In genomic region chr18:68735498-68736343, GRCh38 we compare ENCODE assay signal across 8 cellular contexts. TPM values are rescaled to one million over a fixed set of nuclear protein-coding genes. Genes with fewer than 3 reads are reported as not detected.
DNase-seq lines count a peak whose midpoint lies in the region; ATAC-seq and TF ChIP-seq lines count a peak whose summit lies in the region.

No MANE protein-coding gene starts in this region.

- peak; percentile 93 for TF ChIP-seq CTCF in Loucy (conservative IDR thresholded peaks at IDR 0.05; ENCODE audit: low read length)

- H3K9me2 ChIP-seq in Loucy (replicated peaks; ENCODE audit: low read depth, low read length): no peaks in the 10 kb centered on the region

- H4K20me1 ChIP-seq in Loucy (ENCODE audit: insufficient read depth, low read length, poor library complexity, severe bottlenecking): no peaks in the 10 kb centered on the region

- no peaks in the 10 kb centered on the region for H3F3A ChIP-seq in Loucy (ENCODE audit: low read depth)

- no peaks in the 10 kb centered on the region for H3K79me2 ChIP-seq in Loucy (ENCODE audit: insufficient read depth, low read length)

- CTCF ChIA-PET in HEK293T (lab: Yijun Ruan, JAX): no interaction called here

- H3K9me3 Mint-ChIP-seq in stimulated activated naive CD8-positive, alpha-beta T cell treated with anti-CD3 and anti-CD28 coated beads, Interleukin-15, amount 100 ng/mL, for 72 hours: no peaks in the 10 kb centered on the region

- DNase-seq in stimulated activated naive CD8-positive, alpha-beta T cell treated with anti-CD3 and anti-CD28 coated beads, Interleukin-15, amount 100 ng/mL, for 72 hours: no peak
- DNase-seq in stimulated activated naive CD8-positive, alpha-beta T cell treated with anti-CD3 and anti-CD28 coated beads, Interleukin-15, Interleukin-2, amounts not matched to agents 100 U/mL and 50 U/mL, for 24 hours: no peak
- peak; percentile 24 for DNase-seq in HEK293T (ENCODE audit: extremely low spot score)
- DNase-seq in SKM-1 treated with dmso at 0.1 percent for 144 hours (lab: John Stamatoyannopoulos, UW; ENCODE audit: unreplicated experiment): peak; percentile 45
- DNase-seq in fibroblast of the conjunctiva (ENCODE audit: low read depth): peak; percentile 63
- DNase-seq in renal cortical epithelial cell (ENCODE audit: low read depth): peak; percentile 53
- no peak for DNase-seq in NK-92 (lab: John Stamatoyannopoulos, UW; ENCODE audit: unreplicated experiment)

- H3K27me3 Mint-ChIP-seq in stimulated activated naive CD8-positive, alpha-beta T cell treated with anti-CD3 and anti-CD28 coated beads, Interleukin-15, amount 100 ng/mL, for 72 hours: no peaks in the 10 kb centered on the region

- no peak overlapping the region for H3K4me3 ChIP-seq in Loucy (ENCODE audit: low read length, poor library complexity, severe bottlenecking)

- H3K27me3 ChIP-seq in Loucy (ENCODE audit: insufficient read depth, low read length, poor library complexity, severe bottlenecking): no peaks in the 10 kb centered on the region

- H3K9ac ChIP-seq in Loucy (ENCODE audit: low read depth, low read length, poor library complexity, severe bottlenecking): no peak overlapping the region

- H3K4me1 Mint-ChIP-seq in stimulated activated naive CD8-positive, alpha-beta T cell treated with anti-CD3 and anti-CD28 coated beads, Interleukin-15, amount 100 ng/mL, for 72 hours: no peaks in the 10 kb centered on the region

- no peak overlapping the region for H3K4me3 Mint-ChIP-seq in stimulated activated naive CD8-positive, alpha-beta T cell treated with anti-CD3 and anti-CD28 coated beads, Interleukin-15, amount 100 ng/mL, for 72 hours

- H3K4me1 ChIP-seq in Loucy (ENCODE audit: insufficient read depth, low read length, poor library complexity, severe bottlenecking): peaks cover 6% of the 10 kb centered on the region

- H3K36me3 ChIP-seq in Loucy (ENCODE audit: insufficient read depth, low read length): no peaks in the 10 kb centered on the region

- H3K9me3 ChIP-seq in Loucy (ENCODE audit: insufficient read depth, low read depth, low read length): no peaks in the 10 kb centered on the region

- H3K4me2 ChIP-seq in Loucy (ENCODE audit: low read depth, low read length, poor library complexity, severe bottlenecking): no peak overlapping the region

- POLR2A ChIA-PET in HEK293T (lab: Yijun Ruan, JAX): no interaction called here

- peak; percentile 77 for ATAC-seq in stimulated activated naive CD8-positive, alpha-beta T cell treated with anti-CD3 and anti-CD28 coated beads, Interleukin-15, amount 100 ng/mL, for 72 hours
- no peak for ATAC-seq in stimulated activated naive CD8-positive, alpha-beta T cell treated with anti-CD3 and anti-CD28 coated beads, Interleukin-15, Interleukin-2, amounts not matched to agents 100 U/mL and 50 U/mL, for 24 hours

- H3K27ac Mint-ChIP-seq in stimulated activated naive CD8-positive, alpha-beta T cell treated with anti-CD3 and anti-CD28 coated beads, Interleukin-15, amount 100 ng/mL, for 72 hours: no peak overlapping the region

- no peak overlapping the region for H2AFZ ChIP-seq in Loucy (ENCODE audit: low read length)

TF ChIP-seq in HEK293T, 16 proteins besides CTCF, POLR2A, EP300 and RAD21:
- TF ChIP-seq SP1 (IDR thresholded peaks at IDR 0.05): no peak
- no peak for TF ChIP-seq ARNT (IDR thresholded peaks at IDR 0.05)
- no peak for TF ChIP-seq NFRKB (IDR thresholded peaks at IDR 0.05)
- no peak for TF ChIP-seq FOXM1 (IDR thresholded peaks at IDR 0.05; ENCODE audit: borderline replicate concordance)
- no peak for TF ChIP-seq FOXA1 (IDR thresholded peaks at IDR 0.05)
- TF ChIP-seq, protein P1, sequence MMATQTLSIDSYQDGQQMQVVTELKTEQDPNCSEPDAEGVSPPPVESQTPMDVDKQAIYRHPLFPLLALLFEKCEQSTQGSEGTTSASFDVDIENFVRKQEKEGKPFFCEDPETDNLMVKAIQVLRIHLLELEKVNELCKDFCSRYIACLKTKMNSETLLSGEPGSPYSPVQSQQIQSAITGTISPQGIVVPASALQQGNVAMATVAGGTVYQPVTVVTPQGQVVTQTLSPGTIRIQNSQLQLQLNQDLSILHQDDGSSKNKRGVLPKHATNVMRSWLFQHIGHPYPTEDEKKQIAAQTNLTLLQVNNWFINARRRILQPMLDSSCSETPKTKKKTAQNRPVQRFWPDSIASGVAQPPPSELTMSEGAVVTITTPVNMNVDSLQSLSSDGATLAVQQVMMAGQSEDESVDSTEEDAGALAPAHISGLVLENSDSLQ (IDR thresholded peaks at IDR 0.05): no peak
- TF ChIP-seq LEF1 (IDR thresholded peaks at IDR 0.05; ENCODE audit: borderline replicate concordance): no peak
- no peak for TF ChIP-seq L3MBTL2 (conservative IDR thresholded peaks at IDR 0.05)
- TF ChIP-seq HDGF (IDR thresholded peaks at IDR 0.05; ENCODE audit: borderline replicate concordance): no peak
- no peak for TF ChIP-seq FOXK2 (IDR thresholded peaks at IDR 0.05)
- TF ChIP-seq SUZ12 (IDR thresholded peaks at IDR 0.05): no peak
- no peak for TF ChIP-seq BHLHE40 (IDR thresholded peaks at IDR 0.05; ENCODE audit: borderline replicate concordance)
- TF ChIP-seq TARDBP (IDR thresholded peaks at IDR 0.05): no peak
- TF ChIP-seq ZNF384 (IDR thresholded peaks at IDR 0.05): no peak
- TF ChIP-seq CTBP1 (IDR thresholded peaks at IDR 0.05; ENCODE audit: borderline replicate concordance): no peak
- TF ChIP-seq ELF4 (IDR thresholded peaks at IDR 0.05): no peak

RNA-seq across cellular contexts. Expression of gene TMX3, which starts 20.8 kb away (rescaled TPM):
- 58.4 and 67.7 TPM in 2 replicates for total RNA-seq in renal cortical epithelial cell

Comparison
In these comparisons a context has a peak if more than half of its experiments do, and no peak if none do; other contexts are left out.
1. DNase-seq: peak in HEK293T (single experiment), SKM-1 treated with dmso at 0.1 percent for 144 hours (single experiment), fibroblast of the conjunctiva (single experiment) and renal cortical epithelial cell (single experiment); none in stimulated activated naive CD8-positive, alpha-beta T cell treated with anti-CD3 and anti-CD28 coated beads, Interleukin-15, amount 100 ng/mL, for 72 hours (0 of 2), stimulated activated naive CD8-positive, alpha-beta T cell treated with anti-CD3 and anti-CD28 coated beads, Interleukin-15, Interleukin-2, amounts not matched to agents 100 U/mL and 50 U/mL, for 24 hours (single experiment) and NK-92 (single experiment).